1 cellular context compared by ENCODE assay signal in the genomic region with DNA sequence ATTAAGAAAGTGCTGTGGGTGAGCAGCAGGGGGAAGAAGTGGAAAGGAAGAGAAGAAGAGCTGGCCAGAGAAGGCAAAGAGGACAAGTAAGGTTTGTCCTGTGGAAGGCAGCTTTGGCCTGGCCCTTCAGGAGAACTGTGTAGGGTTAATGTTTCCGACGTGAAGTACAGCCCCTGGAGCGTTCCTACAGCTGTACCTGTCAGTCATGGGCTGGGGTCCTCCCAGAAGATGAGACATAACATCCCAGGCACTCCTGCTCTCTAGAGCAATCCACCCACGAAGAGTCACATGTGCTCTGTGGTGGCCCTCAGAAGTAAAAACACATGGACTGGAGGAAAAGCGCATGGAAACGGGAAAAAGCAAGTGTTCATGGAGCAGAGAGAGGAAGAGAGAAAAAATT.
TF ChIP-seq lines count a peak whose summit lies in the region.

No MANE protein-coding gene starts in this region.

TF ChIP-seq in GM23338, 12 proteins besides CTCF, POLR2A, EP300 and RAD21 (continued from another document):
- TF ChIP-seq EZH2 (IDR thresholded peaks at IDR 0.05; ENCODE audit: low read depth, unreplicated experiment) (no peak), ZNF114 (CRISPR knock-in tag; IDR thresholded peaks at IDR 0.05) (no peak), NANOG (IDR thresholded peaks at IDR 0.05; ENCODE audit: borderline replicate concordance) (no peak), STAT1 (IDR thresholded peaks at IDR 0.05; ENCODE audit: unreplicated experiment) (no peak), JUNB (IDR thresholded peaks at IDR 0.05; ENCODE audit: unreplicated experiment) (no peak), ZNF462 (CRISPR knock-in tag; IDR thresholded peaks at IDR 0.05) (no peak), POLR2AphosphoS5 (IDR thresholded peaks at IDR 0.05; ENCODE audit: low read depth) (no peak)
- TF ChIP-seq, protein P1, sequence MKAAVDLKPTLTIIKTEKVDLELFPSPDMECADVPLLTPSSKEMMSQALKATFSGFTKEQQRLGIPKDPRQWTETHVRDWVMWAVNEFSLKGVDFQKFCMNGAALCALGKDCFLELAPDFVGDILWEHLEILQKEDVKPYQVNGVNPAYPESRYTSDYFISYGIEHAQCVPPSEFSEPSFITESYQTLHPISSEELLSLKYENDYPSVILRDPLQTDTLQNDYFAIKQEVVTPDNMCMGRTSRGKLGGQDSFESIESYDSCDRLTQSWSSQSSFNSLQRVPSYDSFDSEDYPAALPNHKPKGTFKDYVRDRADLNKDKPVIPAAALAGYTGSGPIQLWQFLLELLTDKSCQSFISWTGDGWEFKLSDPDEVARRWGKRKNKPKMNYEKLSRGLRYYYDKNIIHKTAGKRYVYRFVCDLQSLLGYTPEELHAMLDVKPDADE (IDR thresholded peaks at IDR 0.05): no peak
